Comparison of ENCODE assay signal across 1 cellular context in genomic region chr12:95963104-95963503, GRCh38.
TF ChIP-seq lines count a peak whose summit lies in the region.

No MANE protein-coding gene starts in this region.

TF ChIP-seq in GM23338, 12 proteins besides CTCF, POLR2A, EP300 and RAD21:
- TF ChIP-seq NANOG (IDR thresholded peaks at IDR 0.05; ENCODE audit: borderline replicate concordance) = no peak
